Comparison of ENCODE assay signal across 25 cellular contexts in genomic region chr1:220224611-220225124, GRCh38. TPM values are rescaled to one million over a fixed set of nuclear protein-coding genes. Genes with fewer than 3 reads are reported as not detected.
DNase-seq lines count a peak whose midpoint lies in the region; ATAC-seq lines count a peak whose summit lies in the region.
"Had no signal": no experiment of that assay in that cellular context is flagged by ENCODE, and none has a peak within 500 bp of the region (broad histone marks: within the 10 kb centered on the region; RNA-seq: fewer than 3 reads in every experiment).

No MANE protein-coding gene starts in this region.

- H3K27ac ChIP-seq in CD4-positive, CD25-positive, alpha-beta regulatory T cell (ENCODE audit: insufficient read depth, low read length, poor library complexity, severe bottlenecking): no peak overlapping the region
- peak overlapping the region; percentile 26 for H3K27ac ChIP-seq in HUES48 (ENCODE audit: low read depth, low read length)
- H3K27ac ChIP-seq: hepatocyte, RWPE1, tibial artery had no signal

- H3K9ac ChIP-seq in HUES48 (ENCODE audit: low read depth, low read length): no peak overlapping the region

- POLR2A ChIA-PET in activated CD4-positive, alpha-beta T cell treated with anti-CD3 and anti-CD28 coated beads, Interleukin-2, amount 10 ng/mL, durations not matched to agents 7 days and 5 days (lab: Charles Lee): no interaction called here

- H3K4me3 ChIP-seq in CD4-positive, CD25-positive, alpha-beta regulatory T cell (ENCODE audit: low read depth, low read length): no peak overlapping the region
- peak overlapping the region; percentile 20; the same call in 1 of the 2 replicates for H3K4me3 ChIP-seq in HUES48 (ENCODE audit: low read depth, low read length)
- H3K4me3 ChIP-seq: hepatocyte, K562, tibial artery had no signal

- no peak overlapping the region for H3K4me3 Mint-ChIP-seq in CD4-positive, CD25-positive, alpha-beta regulatory T cell
- H3K4me3 Mint-ChIP-seq in activated naive CD8-positive, alpha-beta T cell treated with anti-CD3 and anti-CD28 coated beads for 36 hours: no peak overlapping the region
- peak overlapping the region in 1 of 8 donors; percentile 20 for H3K4me3 Mint-ChIP-seq in naive B cell
- H3K4me3 Mint-ChIP-seq in activated CD4-positive, alpha-beta T cell treated with anti-CD3 and anti-CD28 coated beads, Interleukin-2, amount 10 ng/mL, durations not matched to agents 7 days and 5 days: no peak overlapping the region
- H3K4me3 Mint-ChIP-seq: activated T-cell treated with anti-CD3 and anti-CD28 coated beads, Interleukin-2, amount 50 U/mL, for 4 hours; T-helper 1 cell treated with Interleukin-12 subunit alpha and Interleukin-12 subunit beta and Interleukin-4 antibody, amounts not matched to agents 30 μg/mL and 1 μg/mL, for 36 hours had no signal

- H3K27me3 Mint-ChIP-seq in CD4-positive, CD25-positive, alpha-beta regulatory T cell: no peaks in the 10 kb centered on the region
- H3K27me3 Mint-ChIP-seq in activated naive CD8-positive, alpha-beta T cell treated with anti-CD3 and anti-CD28 coated beads for 36 hours: no peaks in the 10 kb centered on the region
- no peaks in the 10 kb centered on the region for H3K27me3 Mint-ChIP-seq in naive B cell
- no peaks in the 10 kb centered on the region for H3K27me3 Mint-ChIP-seq in activated CD4-positive, alpha-beta T cell treated with anti-CD3 and anti-CD28 coated beads, Interleukin-2, amount 10 ng/mL, durations not matched to agents 7 days and 5 days
- H3K27me3 Mint-ChIP-seq: stimulated activated naive CD8-positive, alpha-beta T cell treated with anti-CD3 and anti-CD28 coated beads, Interleukin-15, amount 100 ng/mL, for 72 hours had no signal

- peaks cover 21% of the 10 kb centered on the region for H3K36me3 Mint-ChIP-seq in CD4-positive, CD25-positive, alpha-beta regulatory T cell
- peaks cover 36% of the 10 kb centered on the region for H3K36me3 Mint-ChIP-seq in activated naive CD8-positive, alpha-beta T cell treated with anti-CD3 and anti-CD28 coated beads for 36 hours
- peaks cover 9 to 20% of the 10 kb centered on the region in 2 donors for H3K36me3 Mint-ChIP-seq in naive B cell
- H3K36me3 Mint-ChIP-seq in activated CD4-positive, alpha-beta T cell treated with anti-CD3 and anti-CD28 coated beads, Interleukin-2, amount 10 ng/mL, durations not matched to agents 7 days and 5 days (ENCODE audit: low read depth): peaks cover 39% of the 10 kb centered on the region

- H3K4me1 Mint-ChIP-seq in CD4-positive, CD25-positive, alpha-beta regulatory T cell: peaks cover 49 to 74% (median 60%) of the 10 kb centered on the region in 4 donors
- peaks cover 58% of the 10 kb centered on the region for H3K4me1 Mint-ChIP-seq in activated naive CD8-positive, alpha-beta T cell treated with anti-CD3 and anti-CD28 coated beads for 36 hours
- H3K4me1 Mint-ChIP-seq in naive B cell: peaks cover 37 to 79% (median 77%) of the 10 kb centered on the region in 3 donors
- H3K4me1 Mint-ChIP-seq in activated CD4-positive, alpha-beta T cell treated with anti-CD3 and anti-CD28 coated beads, Interleukin-2, amount 10 ng/mL, durations not matched to agents 7 days and 5 days: no peaks in the 10 kb centered on the region

- H3K27me3 ChIP-seq in CD4-positive, CD25-positive, alpha-beta regulatory T cell (ENCODE audit: control insufficient read depth, insufficient read depth, low read length): no peaks in the 10 kb centered on the region
- H3K27me3 ChIP-seq in HUES48 (ENCODE audit: control insufficient read depth, insufficient read depth, low read length): no peaks in the 10 kb centered on the region
- H3K27me3 ChIP-seq: BE2C, hepatocyte, tibial artery had no signal

- ATAC-seq in CD4-positive, CD25-positive, alpha-beta regulatory T cell (ENCODE audit: low read depth in 2 of 2): no peak
- no peak for ATAC-seq in naive B cell (ENCODE audit: low read depth in 2 of 2)
- no peak for ATAC-seq in HG02938 (IDR thresholded peaks at IDR 0.05; ENCODE audit: unreplicated experiment)
- ATAC-seq: K562, left lobe of liver had no signal

- H3K9me3 ChIP-seq in CD4-positive, CD25-positive, alpha-beta regulatory T cell (ENCODE audit: control insufficient read depth in 2 of 2, low read length in 2 of 2): no peaks in the 10 kb centered on the region
- H3K9me3 ChIP-seq in HUES48 (ENCODE audit: control insufficient read depth, insufficient read depth, low read length): no peaks in the 10 kb centered on the region
- H3K9me3 ChIP-seq: BE2C, Caco-2, tibial artery had no signal

- DNase-seq in CD4-positive, CD25-positive, alpha-beta regulatory T cell: no peak
- DNase-seq in activated naive CD8-positive, alpha-beta T cell treated with anti-CD3 and anti-CD28 coated beads for 36 hours: no peak
- DNase-seq in naive B cell: no peak
- DNase-seq in activated CD4-positive, alpha-beta T cell treated with anti-CD3 and anti-CD28 coated beads for 4 hours: no peak
- no peak for DNase-seq in activated CD4-positive, alpha-beta T cell treated with anti-CD3 and anti-CD28 coated beads, Interleukin-2, amount 10 ng/mL, durations not matched to agents 7 days and 5 days
- no peak for DNase-seq in T-helper 1 cell
- DNase-seq: activated CD4-positive, alpha-beta T cell treated with anti-CD3 and anti-CD28 coated beads, Interleukin-2, amount 50 U/mL, for 1 hour; activated T-cell treated with anti-CD3 and anti-CD28 coated beads, Interleukin-2, amount 50 U/mL, for 4 hours; BE2C; Caco-2; dermis blood vessel endothelial cell; DND-41; mesenchymal stem cell; NCI-H1105 treated with DMSO at 0.1 percent for 48 hours; NCI-H2029 treated with DMSO at 0.1 percent for 48 hours; NCI-H226; stimulated activated naive CD8-positive, alpha-beta T cell treated with anti-CD3 and anti-CD28 coated beads, Interleukin-15, amount 100 ng/mL, for 72 hours; tibial artery had no signal

- peaks cover 23% of the 10 kb centered on the region for H3K36me3 ChIP-seq in CD4-positive, CD25-positive, alpha-beta regulatory T cell (ENCODE audit: control insufficient read depth, insufficient read depth, low read length)
- H3K36me3 ChIP-seq in HUES48 (ENCODE audit: control insufficient read depth, insufficient read depth, low read length): peaks cover 17% of the 10 kb centered on the region; the same call in 1 of the 2 replicates
- H3K36me3 ChIP-seq: BE2C, tibial artery had no signal

- H3K4me1 ChIP-seq in CD4-positive, CD25-positive, alpha-beta regulatory T cell (ENCODE audit: control insufficient read depth, insufficient read depth, low read length, poor library complexity, severe bottlenecking): peaks cover 3% of the 10 kb centered on the region
- H3K4me1 ChIP-seq in HUES48 (ENCODE audit: control insufficient read depth, insufficient read depth, low read length): peaks cover 19% of the 10 kb centered on the region
- H3K4me1 ChIP-seq: BE2C, Caco-2 had no signal

- H3K27ac Mint-ChIP-seq in CD4-positive, CD25-positive, alpha-beta regulatory T cell: peak overlapping the region; percentile 37 to 72 (median 60)
- H3K27ac Mint-ChIP-seq in activated naive CD8-positive, alpha-beta T cell treated with anti-CD3 and anti-CD28 coated beads for 36 hours: peak overlapping the region; percentile 28
- peak overlapping the region in 4 of 6 donors; percentile 7 to 66 (median 32) for H3K27ac Mint-ChIP-seq in naive B cell
- no peak overlapping the region for H3K27ac Mint-ChIP-seq in activated CD4-positive, alpha-beta T cell treated with anti-CD3 and anti-CD28 coated beads, Interleukin-2, amount 10 ng/mL, durations not matched to agents 7 days and 5 days
- H3K27ac Mint-ChIP-seq: T-helper 1 cell treated with Interleukin-12 subunit alpha and Interleukin-12 subunit beta and Interleukin-4 antibody, amounts not matched to agents 30 μg/mL and 1 μg/mL, for 36 hours had no signal

- CTCF ChIA-PET in activated CD4-positive, alpha-beta T cell treated with anti-CD3 and anti-CD28 coated beads, Interleukin-2, amount 10 ng/mL, durations not matched to agents 7 days and 5 days (lab: Charles Lee): interaction anchor here (0.6 kb wide), 1 partner anchor 281 kb away, joined by 4 read pairs; no protein-coding TSS in a partner anchor

- H3K9me3 Mint-ChIP-seq in CD4-positive, CD25-positive, alpha-beta regulatory T cell: no peaks in the 10 kb centered on the region
- peaks cover 1% of the 10 kb centered on the region for H3K9me3 Mint-ChIP-seq in activated naive CD8-positive, alpha-beta T cell treated with anti-CD3 and anti-CD28 coated beads for 36 hours
- no peaks in the 10 kb centered on the region for H3K9me3 Mint-ChIP-seq in naive B cell
- H3K9me3 Mint-ChIP-seq in activated CD4-positive, alpha-beta T cell treated with anti-CD3 and anti-CD28 coated beads, Interleukin-2, amount 10 ng/mL, durations not matched to agents 7 days and 5 days: no peaks in the 10 kb centered on the region
- H3K9me3 Mint-ChIP-seq: activated T-cell treated with anti-CD3 and anti-CD28 coated beads, Interleukin-2, amount 50 U/mL, for 4 hours; stimulated activated naive CD8-positive, alpha-beta T cell treated with anti-CD3 and anti-CD28 coated beads, Interleukin-15, amount 100 ng/mL, for 72 hours; T-helper 1 cell treated with Interleukin-12 subunit alpha and Interleukin-12 subunit beta and Interleukin-4 antibody, amounts not matched to agents 30 μg/mL and 1 μg/mL, for 36 hours had no signal

RNA-seq across cellular contexts. Expression of gene RAB3GAP2, which starts 47.6 kb away (rescaled TPM):
- 48.0 TPM for total RNA-seq in CD4-positive, CD25-positive, alpha-beta regulatory T cell
- polyA plus RNA-seq in CD4-positive, CD25-positive, alpha-beta regulatory T cell: 10 to 100 TPM; 13.7 to 23.2 (median 19.8) TPM
- total RNA-seq in activated naive CD8-positive, alpha-beta T cell treated with anti-CD3 and anti-CD28 coated beads for 36 hours: 10 to 100 TPM; 51.0 to 55.9 TPM
- 10 to 100 TPM; 21.3 to 39.5 (median 24.6) TPM for polyA plus RNA-seq in naive B cell (ENCODE audit: low read depth in 6 of 6)
- total RNA-seq in activated CD4-positive, alpha-beta T cell treated with anti-CD3 and anti-CD28 coated beads, Interleukin-2, amount 10 ng/mL, durations not matched to agents 7 days and 5 days: 10 to 100 TPM; 49.5 to 55.4 TPM
